ENCODE assay signal across 1 cellular context in the genomic region with DNA sequence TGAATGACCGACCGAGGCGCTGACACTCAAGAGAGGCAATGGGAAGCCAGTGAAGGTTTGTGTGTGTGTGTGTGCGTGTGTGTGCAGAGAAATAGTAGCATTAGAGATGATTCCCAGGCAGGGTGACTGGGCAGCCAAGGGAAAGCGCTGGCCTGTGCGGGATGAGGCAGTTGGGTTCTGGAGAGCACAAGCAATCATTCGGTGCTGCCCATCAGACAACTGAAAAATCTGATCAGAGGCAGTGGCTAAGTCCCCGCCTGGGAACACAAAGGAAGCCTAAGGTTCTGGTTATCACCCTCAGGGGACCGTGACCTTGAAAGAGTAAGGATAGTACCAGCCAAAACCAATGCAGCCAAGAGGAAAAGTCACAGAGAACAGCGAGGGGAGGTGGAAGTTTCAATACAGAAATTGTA.
TF ChIP-seq lines count a peak whose summit lies in the region.

No MANE protein-coding gene starts in this region.

TF ChIP-seq in GM23338, 12 proteins besides CTCF, POLR2A, EP300 and RAD21 (continued from another document):
- TF ChIP-seq, protein P1, sequence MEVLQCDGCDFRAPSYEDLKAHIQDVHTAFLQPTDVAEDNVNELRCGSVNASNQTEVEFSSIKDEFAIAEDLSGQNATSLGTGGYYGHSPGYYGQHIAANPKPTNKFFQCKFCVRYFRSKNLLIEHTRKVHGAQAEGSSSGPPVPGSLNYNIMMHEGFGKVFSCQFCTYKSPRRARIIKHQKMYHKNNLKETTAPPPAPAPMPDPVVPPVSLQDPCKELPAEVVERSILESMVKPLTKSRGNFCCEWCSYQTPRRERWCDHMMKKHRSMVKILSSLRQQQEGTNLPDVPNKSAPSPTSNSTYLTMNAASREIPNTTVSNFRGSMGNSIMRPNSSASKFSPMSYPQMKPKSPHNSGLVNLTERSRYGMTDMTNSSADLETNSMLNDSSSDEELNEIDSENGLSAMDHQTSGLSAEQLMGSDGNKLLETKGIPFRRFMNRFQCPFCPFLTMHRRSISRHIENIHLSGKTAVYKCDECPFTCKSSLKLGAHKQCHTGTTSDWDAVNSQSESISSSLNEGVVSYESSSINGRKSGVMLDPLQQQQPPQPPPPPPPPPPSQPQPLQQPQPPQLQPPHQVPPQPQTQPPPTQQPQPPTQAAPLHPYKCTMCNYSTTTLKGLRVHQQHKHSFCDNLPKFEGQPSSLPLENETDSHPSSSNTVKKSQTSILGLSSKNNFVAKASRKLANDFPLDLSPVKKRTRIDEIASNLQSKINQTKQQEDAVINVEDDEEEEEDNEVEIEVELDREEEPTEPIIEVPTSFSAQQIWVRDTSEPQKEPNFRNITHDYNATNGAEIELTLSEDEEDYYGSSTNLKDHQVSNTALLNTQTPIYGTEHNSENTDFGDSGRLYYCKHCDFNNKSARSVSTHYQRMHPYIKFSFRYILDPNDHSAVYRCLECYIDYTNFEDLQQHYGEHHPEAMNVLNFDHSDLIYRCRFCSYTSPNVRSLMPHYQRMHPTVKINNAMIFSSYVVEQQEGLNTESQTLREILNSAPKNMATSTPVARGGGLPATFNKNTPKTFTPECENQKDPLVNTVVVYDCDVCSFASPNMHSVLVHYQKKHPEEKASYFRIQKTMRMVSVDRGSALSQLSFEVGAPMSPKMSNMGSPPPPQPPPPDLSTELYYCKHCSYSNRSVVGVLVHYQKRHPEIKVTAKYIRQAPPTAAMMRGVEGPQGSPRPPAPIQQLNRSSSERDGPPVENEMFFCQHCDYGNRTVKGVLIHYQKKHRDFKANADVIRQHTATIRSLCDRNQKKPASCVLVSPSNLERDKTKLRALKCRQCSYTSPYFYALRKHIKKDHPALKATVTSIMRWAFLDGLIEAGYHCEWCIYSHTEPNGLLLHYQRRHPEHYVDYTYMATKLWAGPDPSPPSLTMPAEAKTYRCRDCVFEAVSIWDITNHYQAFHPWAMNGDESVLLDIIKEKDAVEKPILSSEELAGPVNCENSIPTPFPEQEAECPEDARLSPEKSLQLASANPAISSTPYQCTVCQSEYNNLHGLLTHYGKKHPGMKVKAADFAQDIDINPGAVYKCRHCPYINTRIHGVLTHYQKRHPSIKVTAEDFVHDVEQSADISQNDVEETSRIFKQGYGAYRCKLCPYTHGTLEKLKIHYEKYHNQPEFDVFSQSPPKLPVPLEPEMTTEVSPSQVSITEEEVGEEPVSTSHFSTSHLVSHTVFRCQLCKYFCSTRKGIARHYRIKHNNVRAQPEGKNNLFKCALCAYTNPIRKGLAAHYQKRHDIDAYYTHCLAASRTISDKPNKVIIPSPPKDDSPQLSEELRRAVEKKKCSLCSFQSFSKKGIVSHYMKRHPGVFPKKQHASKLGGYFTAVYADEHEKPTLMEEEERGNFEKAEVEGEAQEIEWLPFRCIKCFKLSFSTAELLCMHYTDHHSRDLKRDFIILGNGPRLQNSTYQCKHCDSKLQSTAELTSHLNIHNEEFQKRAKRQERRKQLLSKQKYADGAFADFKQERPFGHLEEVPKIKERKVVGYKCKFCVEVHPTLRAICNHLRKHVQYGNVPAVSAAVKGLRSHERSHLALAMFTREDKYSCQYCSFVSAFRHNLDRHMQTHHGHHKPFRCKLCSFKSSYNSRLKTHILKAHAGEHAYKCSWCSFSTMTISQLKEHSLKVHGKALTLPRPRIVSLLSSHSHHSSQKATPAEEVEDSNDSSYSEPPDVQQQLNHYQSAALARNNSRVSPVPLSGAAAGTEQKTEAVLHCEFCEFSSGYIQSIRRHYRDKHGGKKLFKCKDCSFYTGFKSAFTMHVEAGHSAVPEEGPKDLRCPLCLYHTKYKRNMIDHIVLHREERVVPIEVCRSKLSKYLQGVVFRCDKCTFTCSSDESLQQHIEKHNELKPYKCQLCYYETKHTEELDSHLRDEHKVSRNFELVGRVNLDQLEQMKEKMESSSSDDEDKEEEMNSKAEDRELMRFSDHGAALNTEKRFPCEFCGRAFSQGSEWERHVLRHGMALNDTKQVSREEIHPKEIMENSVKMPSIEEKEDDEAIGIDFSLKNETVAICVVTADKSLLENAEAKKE (CRISPR knock-in tag; IDR thresholded peaks at IDR 0.05), result no peak
- TF ChIP-seq STAT1 (IDR thresholded peaks at IDR 0.05; ENCODE audit: unreplicated experiment), result no peak
- TF ChIP-seq ZNF331 (CRISPR knock-in tag; IDR thresholded peaks at IDR 0.05; ENCODE audit: low read depth), result no peak
- TF ChIP-seq EZH2 (IDR thresholded peaks at IDR 0.05; ENCODE audit: low read depth, unreplicated experiment), result no peak
- TF ChIP-seq CREB1 (CRISPR knock-in tag; IDR thresholded peaks at IDR 0.05; ENCODE audit: low read depth), result no peak
- TF ChIP-seq NANOG (IDR thresholded peaks at IDR 0.05; ENCODE audit: borderline replicate concordance), result no peak
- TF ChIP-seq EZH2phosphoT487 (IDR thresholded peaks at IDR 0.05; ENCODE audit: unreplicated experiment), result no peak
- TF ChIP-seq, protein P2, sequence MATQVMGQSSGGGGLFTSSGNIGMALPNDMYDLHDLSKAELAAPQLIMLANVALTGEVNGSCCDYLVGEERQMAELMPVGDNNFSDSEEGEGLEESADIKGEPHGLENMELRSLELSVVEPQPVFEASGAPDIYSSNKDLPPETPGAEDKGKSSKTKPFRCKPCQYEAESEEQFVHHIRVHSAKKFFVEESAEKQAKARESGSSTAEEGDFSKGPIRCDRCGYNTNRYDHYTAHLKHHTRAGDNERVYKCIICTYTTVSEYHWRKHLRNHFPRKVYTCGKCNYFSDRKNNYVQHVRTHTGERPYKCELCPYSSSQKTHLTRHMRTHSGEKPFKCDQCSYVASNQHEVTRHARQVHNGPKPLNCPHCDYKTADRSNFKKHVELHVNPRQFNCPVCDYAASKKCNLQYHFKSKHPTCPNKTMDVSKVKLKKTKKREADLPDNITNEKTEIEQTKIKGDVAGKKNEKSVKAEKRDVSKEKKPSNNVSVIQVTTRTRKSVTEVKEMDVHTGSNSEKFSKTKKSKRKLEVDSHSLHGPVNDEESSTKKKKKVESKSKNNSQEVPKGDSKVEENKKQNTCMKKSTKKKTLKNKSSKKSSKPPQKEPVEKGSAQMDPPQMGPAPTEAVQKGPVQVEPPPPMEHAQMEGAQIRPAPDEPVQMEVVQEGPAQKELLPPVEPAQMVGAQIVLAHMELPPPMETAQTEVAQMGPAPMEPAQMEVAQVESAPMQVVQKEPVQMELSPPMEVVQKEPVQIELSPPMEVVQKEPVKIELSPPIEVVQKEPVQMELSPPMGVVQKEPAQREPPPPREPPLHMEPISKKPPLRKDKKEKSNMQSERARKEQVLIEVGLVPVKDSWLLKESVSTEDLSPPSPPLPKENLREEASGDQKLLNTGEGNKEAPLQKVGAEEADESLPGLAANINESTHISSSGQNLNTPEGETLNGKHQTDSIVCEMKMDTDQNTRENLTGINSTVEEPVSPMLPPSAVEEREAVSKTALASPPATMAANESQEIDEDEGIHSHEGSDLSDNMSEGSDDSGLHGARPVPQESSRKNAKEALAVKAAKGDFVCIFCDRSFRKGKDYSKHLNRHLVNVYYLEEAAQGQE (IDR thresholded peaks at IDR 0.05; ENCODE audit: unreplicated experiment), result no peak
- TF ChIP-seq ZNF114 (CRISPR knock-in tag; IDR thresholded peaks at IDR 0.05), result no peak
- no peak for TF ChIP-seq JUNB (IDR thresholded peaks at IDR 0.05; ENCODE audit: unreplicated experiment)
- TF ChIP-seq, protein P3, sequence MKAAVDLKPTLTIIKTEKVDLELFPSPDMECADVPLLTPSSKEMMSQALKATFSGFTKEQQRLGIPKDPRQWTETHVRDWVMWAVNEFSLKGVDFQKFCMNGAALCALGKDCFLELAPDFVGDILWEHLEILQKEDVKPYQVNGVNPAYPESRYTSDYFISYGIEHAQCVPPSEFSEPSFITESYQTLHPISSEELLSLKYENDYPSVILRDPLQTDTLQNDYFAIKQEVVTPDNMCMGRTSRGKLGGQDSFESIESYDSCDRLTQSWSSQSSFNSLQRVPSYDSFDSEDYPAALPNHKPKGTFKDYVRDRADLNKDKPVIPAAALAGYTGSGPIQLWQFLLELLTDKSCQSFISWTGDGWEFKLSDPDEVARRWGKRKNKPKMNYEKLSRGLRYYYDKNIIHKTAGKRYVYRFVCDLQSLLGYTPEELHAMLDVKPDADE (IDR thresholded peaks at IDR 0.05), result no peak
